In genomic region chr9:134983094-134983493, GRCh38 we compare ENCODE assay signal across 11 cellular contexts.
DNase-seq lines count a peak whose midpoint lies in the region; ATAC-seq and TF ChIP-seq lines count a peak whose summit lies in the region.
"Had no signal": no experiment of that assay in that cellular context is flagged by ENCODE, and none has a peak within 500 bp of the region (broad histone marks: within the 10 kb centered on the region; RNA-seq: fewer than 3 reads in every experiment).

No MANE protein-coding gene starts in this region.

- ATAC-seq in naive thymus-derived CD4-positive, alpha-beta T cell: no peak
- ATAC-seq in GM21360 (IDR thresholded peaks at IDR 0.05; ENCODE audit: unreplicated experiment): no peak
- ATAC-seq: activated CD4-positive, CD25-positive, alpha-beta regulatory T cell treated with anti-CD3 and anti-CD28 coated beads, Interleukin-2, amount 50 U/mL, for 24 hours had no signal

- H3K9me3 Mint-ChIP-seq in naive thymus-derived CD4-positive, alpha-beta T cell: peaks cover 4 to 16% (median 11%) of the 10 kb centered on the region in 11 donors

- no peak for TF ChIP-seq POLR2A in transverse colon (IDR thresholded peaks at IDR 0.05)

- H3K4me1 ChIP-seq in transverse colon: no peaks in the 10 kb centered on the region
- no peaks in the 10 kb centered on the region for H3K4me1 ChIP-seq in naive thymus-derived CD4-positive, alpha-beta T cell (ENCODE audit: control insufficient read depth in 2 of 2, insufficient read depth in 2 of 2, low read length in 2 of 2)
- H3K4me1 ChIP-seq in mammary epithelial cell (ENCODE audit: insufficient read depth, low read length): no peaks in the 10 kb centered on the region

- H3K4me3 Mint-ChIP-seq in naive thymus-derived CD4-positive, alpha-beta T cell: no peak overlapping the region

- TF ChIP-seq EP300 in transverse colon (IDR thresholded peaks at IDR 0.05; ENCODE audit: low read depth): no peak

- intact Hi-C loops in transverse colon (cut with DNase I; ENCODE audit: low total_unique reads): no loop called here
- intact Hi-C loops in naive thymus-derived CD4-positive, alpha-beta T cell (cut with micrococcal nuclease): no loop called here
- intact Hi-C loops in mammary epithelial cell (cut with micrococcal nuclease): no loop called here

- peaks cover 0 to 40% (median 6%) of the 10 kb centered on the region in 5 donors for H3K27me3 Mint-ChIP-seq in naive thymus-derived CD4-positive, alpha-beta T cell

- H3K9me3 ChIP-seq in WERI-Rb-1 (ENCODE audit: severe bottlenecking): peaks cover 8% of the 10 kb centered on the region
- peaks cover 3 to 6% of the 10 kb centered on the region in 2 donors for H3K9me3 ChIP-seq in transverse colon
- no peaks in the 10 kb centered on the region for H3K9me3 ChIP-seq in naive thymus-derived CD4-positive, alpha-beta T cell (ENCODE audit: control insufficient read depth in 2 of 3, low read length in 3 of 3)
- peaks cover 41% of the 10 kb centered on the region for H3K9me3 ChIP-seq in mammary epithelial cell (replicated peaks; ENCODE audit: insufficient read depth, low read length)

- CTCF ChIA-PET in naive thymus-derived CD4-positive, alpha-beta T cell (lab: Charles Lee): no interaction called here
- CTCF ChIA-PET in mammary epithelial cell (lab: Charles Lee; ENCODE audit: low non-redundant PET): no interaction called here

- H3K4me3 ChIP-seq in WERI-Rb-1 (ENCODE audit: low read depth, low read length) (no peak overlapping the region), transverse colon (no peak overlapping the region), mammary epithelial cell (replicated peaks in 1 of 3; ENCODE audit: insufficient read depth in 1 of 3, low read depth in 2 of 3, low read length in 3 of 3) (no peak overlapping the region)
- H3K4me3 ChIP-seq in naive thymus-derived CD4-positive, alpha-beta T cell (ENCODE audit: low read length): no peak overlapping the region

- H3K36me3 ChIP-seq in WERI-Rb-1: no peaks in the 10 kb centered on the region
- no peaks in the 10 kb centered on the region for H3K36me3 ChIP-seq in transverse colon
- H3K36me3 ChIP-seq in naive thymus-derived CD4-positive, alpha-beta T cell (ENCODE audit: control insufficient read depth in 2 of 3, insufficient read depth in 3 of 3, low read length in 3 of 3): no peaks in the 10 kb centered on the region
- no peaks in the 10 kb centered on the region for H3K36me3 ChIP-seq in mammary epithelial cell (ENCODE audit: insufficient read depth, low read length)

- H3K4me1 Mint-ChIP-seq in naive thymus-derived CD4-positive, alpha-beta T cell: peaks cover 0 to 2% (median 0%) of the 10 kb centered on the region in 7 donors

- DNase-seq in activated effector memory CD4-positive, alpha-beta T cell treated with anti-CD3 and anti-CD28 coated beads, Interleukin-2, amount 50 U/mL, for 16 hours: peak; percentile 54
- DNase-seq in activated effector memory CD4-positive, alpha-beta T cell treated with Interleukin-2 at 50 U/mL for 16 hours: no peak
- DNase-seq in WERI-Rb-1 (peak; percentile 90), iPS DF 4.7 (ENCODE audit: extremely low read depth, low spot score) (peak; percentile 68), transverse colon (no peak), mammary epithelial cell (no peak)
- DNase-seq in naive thymus-derived CD4-positive, alpha-beta T cell: no peak
- DNase-seq: IMR-90, NCI-H526 treated with DMSO at 0.1 percent for 48 hours had no signal

- 37% methylated on average over 13 of the region's 14 CpGs; no CpG with 5 or more reads in 1 of the 2 donors for WGBS in transverse colon (ENCODE audit: low coverage in 1 of 2), 2 donors
- 69% methylated on average over 10 of the region's 14 CpGs for WGBS in mammary epithelial cell (ENCODE audit: low coverage, missing lambda C conversion rate)

- no TSS peak for BruUV-seq in mammary epithelial cell (replicated peaks; lab: Mats Ljungman, UMichigan)

- peak overlapping the region; percentile 75 for H3K27ac ChIP-seq in WERI-Rb-1
- no peak overlapping the region for H3K27ac ChIP-seq in transverse colon
- no peak overlapping the region for H3K27ac ChIP-seq in naive thymus-derived CD4-positive, alpha-beta T cell (ENCODE audit: low read depth, low read length)
- no peak overlapping the region for H3K27ac ChIP-seq in mammary epithelial cell (ENCODE audit: insufficient read depth, low read depth, low read length)

- H2AFZ ChIP-seq in mammary epithelial cell (ENCODE audit: low read depth, low read length): no peak overlapping the region

- peaks cover 0 to 4% (median 3%) of the 10 kb centered on the region in 5 donors for H3K36me3 Mint-ChIP-seq in naive thymus-derived CD4-positive, alpha-beta T cell

- in situ Hi-C loops in transverse colon (cut with MboI; ENCODE audit: low pct_ligation_motif_present in 1 of 4, low pct_unique_long_range_greater_than_20kb in 1 of 4, low sequenced_read_pairs in 3 of 4) (loop anchor here in 1 of 4 donors (25.0 kb wide), 1 partner anchor 296 kb away; no protein-coding TSS in a partner anchor), mammary epithelial cell (cut with MboI; ENCODE audit: low sequenced_read_pairs in 2 of 2) (no loop called here)

- H3K9ac ChIP-seq in mammary epithelial cell (ENCODE audit: insufficient read depth, low read length): no peak overlapping the region

- H3K4me2 ChIP-seq in mammary epithelial cell (ENCODE audit: insufficient read depth, low read depth, low read length): no peak overlapping the region

- dilution Hi-C loops in mammary epithelial cell (cut with HindIII; ENCODE audit: low sequenced_read_pairs): loop anchor here (5.0 kb wide), 1 partner anchor 46 kb away; no protein-coding TSS in a partner anchor

- POLR2A ChIA-PET in naive thymus-derived CD4-positive, alpha-beta T cell (lab: Charles Lee): no interaction called here

- H4K20me1 ChIP-seq in mammary epithelial cell (ENCODE audit: insufficient read depth, low read length): no peaks in the 10 kb centered on the region

- H3K79me2 ChIP-seq in mammary epithelial cell (ENCODE audit: insufficient read depth, low read length): no peaks in the 10 kb centered on the region

- H3K27me3 ChIP-seq in WERI-Rb-1 (ENCODE audit: insufficient read depth, low read depth, severe bottlenecking) (no peaks in the 10 kb centered on the region), transverse colon (no peaks in the 10 kb centered on the region), mammary epithelial cell (ENCODE audit: insufficient read depth, low read length) (no peaks in the 10 kb centered on the region)
- H3K27me3 ChIP-seq in naive thymus-derived CD4-positive, alpha-beta T cell (ENCODE audit: control insufficient read depth in 2 of 2, insufficient read depth in 2 of 2, low read length in 2 of 2): no peaks in the 10 kb centered on the region

- TF ChIP-seq CTCF in WERI-Rb-1 (IDR thresholded peaks at IDR 0.05; ENCODE audit: low read depth, low read length) (peak; percentile 95), transverse colon (IDR thresholded peaks at IDR 0.05) (peak in 3 of 5 experiments; percentile 17 to 35 (median 34)), mammary epithelial cell (conservative IDR thresholded peaks at IDR 0.05 in 1 of 2, IDR thresholded peaks at IDR 0.05 in 1 of 2; ENCODE audit: extremely low read depth in 1 of 2, insufficient read depth in 1 of 2, low read depth in 1 of 2, low read length in 2 of 2) (no peak)

- no peak overlapping the region for H3K27ac Mint-ChIP-seq in naive thymus-derived CD4-positive, alpha-beta T cell

Comparison
In these comparisons a context has a peak if more than half of its experiments do, and no peak if none do; other contexts are left out.
1. DNase-seq: peak in activated effector memory CD4-positive, alpha-beta T cell treated with anti-CD3 and anti-CD28 coated beads, Interleukin-2, amount 50 U/mL, for 16 hours (single experiment), WERI-Rb-1 (single experiment) and iPS DF 4.7 (single experiment); none in activated effector memory CD4-positive, alpha-beta T cell treated with Interleukin-2 at 50 U/mL for 16 hours (single experiment), transverse colon (single experiment), naive thymus-derived CD4-positive, alpha-beta T cell (0 of 9) and mammary epithelial cell (single experiment).
2. CTCF ChIP-seq: peak in WERI-Rb-1 (single experiment) and transverse colon (3 of 5); none in mammary epithelial cell (0 of 2).